8 cellular contexts compared by ENCODE assay signal in genomic region chr2:215002500-215002899, GRCh38.
A peak's percentile ranks its signal among the peaks of the same experiment; 100 is the strongest.
DNase-seq lines count a peak whose midpoint lies in the region; ATAC-seq and TF ChIP-seq lines count a peak whose summit lies in the region.

No MANE protein-coding gene starts in this region.

- ATAC-seq in HG03342 (IDR thresholded peaks at IDR 0.05; ENCODE audit: unreplicated experiment) = peak; percentile 65
- peak; percentile 76 for ATAC-seq in PC-3
- no peak for ATAC-seq in stimulated activated naive CD8-positive, alpha-beta T cell treated with anti-CD3 and anti-CD28 coated beads, Interleukin-15, amount 100 ng/mL, for 72 hours
- no peak for ATAC-seq in esophagus mucosa

- no peaks in the 10 kb centered on the region for H3K9me2 ChIP-seq in PC-3 (replicated peaks; ENCODE audit: low read length)

- intact Hi-C loops in PC-3 (cut with micrococcal nuclease) = loop anchor here (5.0 kb wide), 2 partner anchors 265 to 1195 kb away; no protein-coding TSS in a partner anchor

- TF ChIP-seq CTCF in GM12875 (IDR thresholded peaks at IDR 0.05; ENCODE audit: borderline replicate concordance, insufficient read depth, low read depth, low read length) (0 out of 2 replicates have a peak, but pooled peaks have one; percentile 19), PC-3 (conservative IDR thresholded peaks at IDR 0.05; ENCODE audit: low read depth, low read length) (peak; percentile 85), retinal pigment epithelial cell (conservative IDR thresholded peaks at IDR 0.05; ENCODE audit: low read depth, low read length) (peak; percentile 60)

- no peak overlapping the region for H3K4me3 Mint-ChIP-seq in stimulated activated naive CD8-positive, alpha-beta T cell treated with anti-CD3 and anti-CD28 coated beads, Interleukin-15, amount 100 ng/mL, for 72 hours

- H3K9me3 Mint-ChIP-seq in stimulated activated naive CD8-positive, alpha-beta T cell treated with anti-CD3 and anti-CD28 coated beads, Interleukin-15, amount 100 ng/mL, for 72 hours = no peaks in the 10 kb centered on the region

- no TSS peak for BruUV-seq in PC-3 (replicated peaks; lab: Mats Ljungman, UMichigan)

- no peaks in the 10 kb centered on the region for H3K27me3 ChIP-seq in ACC112 (ENCODE audit: insufficient read depth, low read length)
- no peaks in the 10 kb centered on the region for H3K27me3 ChIP-seq in PC-3 (ENCODE audit: low read length)

- H3K4me1 ChIP-seq in ACC112 (ENCODE audit: control insufficient read depth, insufficient read depth, low read length, unreplicated experiment) (no peaks in the 10 kb centered on the region), PC-3 (ENCODE audit: insufficient read depth, low read length) (peaks cover 5% of the 10 kb centered on the region; the same call in 1 of the 2 replicates)

- H3K36me3 ChIP-seq in ACC112 (ENCODE audit: insufficient read depth, low read length) (no peaks in the 10 kb centered on the region), PC-3 (ENCODE audit: low read depth, low read length) (no peaks in the 10 kb centered on the region)

- H3K27me3 Mint-ChIP-seq in stimulated activated naive CD8-positive, alpha-beta T cell treated with anti-CD3 and anti-CD28 coated beads, Interleukin-15, amount 100 ng/mL, for 72 hours = no peaks in the 10 kb centered on the region

- H3K4me1 Mint-ChIP-seq in stimulated activated naive CD8-positive, alpha-beta T cell treated with anti-CD3 and anti-CD28 coated beads, Interleukin-15, amount 100 ng/mL, for 72 hours = no peaks in the 10 kb centered on the region

- peak overlapping the region; percentile 22 for H3K4me2 ChIP-seq in PC-3 (ENCODE audit: low read length)

- H3K27ac Mint-ChIP-seq in stimulated activated naive CD8-positive, alpha-beta T cell treated with anti-CD3 and anti-CD28 coated beads, Interleukin-15, amount 100 ng/mL, for 72 hours = no peak overlapping the region

- no peak overlapping the region for H3K27ac ChIP-seq in ACC112 (ENCODE audit: low read depth, low read length)
- no peak overlapping the region for H3K27ac ChIP-seq in PC-3 (ENCODE audit: low read length)

- H3F3A ChIP-seq in PC-3 (ENCODE audit: low read length, unreplicated experiment) = no peaks in the 10 kb centered on the region

- DNase-seq in PC-3 (peak; percentile 59), fibroblast of peridontal ligament (ENCODE audit: extremely low read depth) (peak; percentile 69), retinal pigment epithelial cell (ENCODE audit: low read depth) (peak; percentile 6)
- DNase-seq in stimulated activated naive CD8-positive, alpha-beta T cell treated with anti-CD3 and anti-CD28 coated beads, Interleukin-15, amount 100 ng/mL, for 72 hours = no peak

- H3K9ac ChIP-seq in PC-3 (ENCODE audit: low read length) = no peak overlapping the region

- CTCF ChIA-PET in PC-3 (lab: Charles Lee) = no interaction called here

- H4K20me1 ChIP-seq in PC-3 (ENCODE audit: low read length) = no peaks in the 10 kb centered on the region

- H2AFZ ChIP-seq in ACC112 (ENCODE audit: low read length, unreplicated experiment) = peak overlapping the region; percentile 70
- H2AFZ ChIP-seq in PC-3 (ENCODE audit: low read length) = no peak overlapping the region

- H3K9me3 ChIP-seq in PC-3 (ENCODE audit: low read length) = no peaks in the 10 kb centered on the region

- no peaks in the 10 kb centered on the region for H3K79me2 ChIP-seq in ACC112 (ENCODE audit: control insufficient read depth, insufficient read depth, low read length, unreplicated experiment)
- H3K79me2 ChIP-seq in PC-3 (ENCODE audit: low read length) = no peaks in the 10 kb centered on the region

- POLR2A ChIA-PET in PC-3 (lab: Charles Lee; ENCODE audit: unreplicated experiment) = interaction anchor here (0.6 kb wide), 1 partner anchor 423 kb away, joined by 6 read pairs; no protein-coding TSS in a partner anchor

- H3K4me3 ChIP-seq in ACC112 (ENCODE audit: low read depth, low read length) = no peak overlapping the region
- no peak overlapping the region for H3K4me3 ChIP-seq in GM12875 (ENCODE audit: low read depth, low read length)
- no peak overlapping the region for H3K4me3 ChIP-seq in PC-3 (ENCODE audit: low read length)
- no peak overlapping the region for H3K4me3 ChIP-seq in retinal pigment epithelial cell (ENCODE audit: low read length)

Comparison
In these comparisons a context has a peak if more than half of its experiments do, and no peak if none do; other contexts are left out.
1. CTCF ChIP-seq: peak in every context shown above with its lines; median percentile 85 in PC-3; 60 in retinal pigment epithelial cell; 19 in GM12875.
2. ATAC-seq: peak in HG03342 (single experiment) and PC-3 (single experiment); none in stimulated activated naive CD8-positive, alpha-beta T cell treated with anti-CD3 and anti-CD28 coated beads, Interleukin-15, amount 100 ng/mL, for 72 hours (single experiment) and esophagus mucosa (single experiment).
3. DNase-seq: peak in PC-3 (single experiment), fibroblast of peridontal ligament (single experiment) and retinal pigment epithelial cell (single experiment); none in stimulated activated naive CD8-positive, alpha-beta T cell treated with anti-CD3 and anti-CD28 coated beads, Interleukin-15, amount 100 ng/mL, for 72 hours (0 of 2).